17 cellular contexts compared by ENCODE assay signal in the genomic region with DNA sequence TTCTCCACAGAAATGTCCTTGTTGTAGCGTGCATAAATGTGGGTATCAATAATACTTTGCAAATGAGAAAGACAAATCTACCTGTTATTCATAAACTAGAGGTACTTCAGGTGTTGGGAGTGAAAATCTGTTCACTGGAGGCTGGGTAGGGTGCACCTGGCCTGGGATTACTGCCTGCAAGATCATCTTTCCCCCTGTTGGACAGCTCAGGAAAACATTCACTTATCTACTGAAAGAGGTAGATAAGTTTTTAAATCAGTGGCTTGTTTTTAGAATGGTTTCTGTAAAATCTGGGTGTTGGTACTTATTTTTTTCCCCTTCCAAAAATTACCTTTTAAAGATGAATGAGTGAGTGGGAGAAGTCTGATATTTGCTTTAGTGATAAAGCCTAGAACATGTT.
"Had no signal": no experiment of that assay in that cellular context is flagged by ENCODE, and none has a peak within 500 bp of the region (broad histone marks: within the 10 kb centered on the region; RNA-seq: fewer than 3 reads in every experiment).

No MANE protein-coding gene starts in this region.

- H3K27ac ChIP-seq: gastroesophageal sphincter, neural progenitor cell, pancreas, transverse colon had no signal

- H3K27ac Mint-ChIP-seq: neural progenitor cell had no signal

- H3K9me3 Mint-ChIP-seq: activated CD8-positive, alpha-beta T cell treated with anti-CD3 and anti-CD28 coated beads for 36 hours; neural progenitor cell had no signal

- H3K9me3 ChIP-seq: gastroesophageal sphincter, heart right ventricle, pancreas, SK-N-SH, transverse colon had no signal

- H3K27me3 ChIP-seq: gastroesophageal sphincter, heart right ventricle, neural progenitor cell, pancreas, transverse colon had no signal

- DNase-seq: activated CD8-positive, alpha-beta memory T cell treated with anti-CD3 and anti-CD28 coated beads, Interleukin-2, amount 50 U/mL, for 4 hours; activated CD8-positive, alpha-beta T cell treated with anti-CD3 and anti-CD28 coated beads for 36 hours; activated gamma-delta T cell treated with Interleukin-2 at 50 U/mL for 16 hours; amniotic stem cell; erythroblast; heart right ventricle; left cardiac atrium; midbrain; pancreas; SK-N-SH; transverse colon had no signal

- H3K4me3 ChIP-seq: gastroesophageal sphincter, heart right ventricle, lung, neural progenitor cell, pancreas, transverse colon had no signal

- ATAC-seq: activated CD8-positive, alpha-beta T cell treated with anti-CD3 and anti-CD28 coated beads for 36 hours; gastroesophageal sphincter; heart right ventricle; left cardiac atrium; pancreas; sciatic nerve had no signal

- H3K36me3 ChIP-seq: gastroesophageal sphincter, heart right ventricle, neural progenitor cell, pancreas, transverse colon had no signal

- H3K27me3 Mint-ChIP-seq: activated CD8-positive, alpha-beta T cell treated with anti-CD3 and anti-CD28 coated beads for 36 hours; activated naive CD8-positive, alpha-beta T cell; brain had no signal

- H3K4me3 Mint-ChIP-seq: activated CD8-positive, alpha-beta T cell treated with anti-CD3 and anti-CD28 coated beads for 36 hours; brain; neural progenitor cell had no signal
